Comparison of ENCODE assay signal across 1 cellular context in the genomic region with DNA sequence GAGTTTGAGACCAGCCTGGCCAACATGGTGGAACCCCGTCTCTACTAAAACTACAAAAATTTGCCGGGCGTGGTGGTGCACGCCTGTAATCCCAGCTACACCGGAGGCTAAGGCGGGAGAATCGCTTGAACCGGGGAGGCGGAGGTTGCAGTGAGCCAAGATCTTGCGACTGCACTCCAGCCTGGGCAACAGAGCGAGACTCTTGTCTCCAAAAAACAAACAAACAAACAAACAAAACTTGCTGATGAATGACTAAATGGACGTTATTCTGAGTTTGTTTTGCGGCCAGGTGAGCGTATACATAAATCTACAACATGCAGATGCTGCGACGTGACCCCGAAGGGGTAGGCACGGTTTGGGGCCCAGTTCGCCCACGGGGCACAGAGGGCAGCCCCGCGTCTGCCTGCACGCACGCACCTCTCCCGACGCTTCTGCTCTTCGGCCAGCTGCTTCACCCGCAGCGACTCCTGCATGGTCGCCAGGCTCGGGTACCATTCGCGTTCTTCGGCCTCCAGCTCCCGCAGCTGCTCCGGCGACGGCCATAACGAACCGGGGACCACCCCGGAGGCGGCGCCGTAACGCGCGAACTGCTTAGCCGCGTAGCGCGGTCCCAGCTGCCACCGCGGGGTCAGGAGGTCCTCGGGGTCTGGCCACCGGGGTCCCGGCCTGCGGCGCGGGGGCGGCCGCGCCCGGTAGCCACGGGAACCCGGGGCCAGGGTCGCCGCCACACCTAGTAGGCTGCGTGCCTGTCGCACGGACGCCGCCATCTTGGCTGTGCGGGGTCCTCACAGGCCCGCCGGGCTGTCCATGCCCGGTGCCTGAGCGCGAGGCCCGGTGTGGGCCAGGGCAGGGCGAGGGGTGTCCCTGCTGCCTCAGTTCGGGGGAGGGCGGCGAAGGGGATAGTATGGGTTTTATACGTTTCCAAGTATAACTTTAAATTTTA.
TF ChIP-seq lines count a peak whose summit lies in the region.

A gene (minus strand): TSS at position 778 of the 943 bp plus-strand sequence. CDS start 11 bp downstream, at position 767.

TF ChIP-seq in H1, 55 proteins besides CTCF, POLR2A, EP300 and RAD21:
- TF ChIP-seq KDM4A (IDR thresholded peaks at IDR 0.05; ENCODE audit: low read depth, low read length, severe bottlenecking) (peak; percentile 73), BCL11A (IDR thresholded peaks at IDR 0.05; ENCODE audit: low read depth in 2 of 2, low read length in 2 of 2) (no peak), CTBP2 (IDR thresholded peaks at IDR 0.05; ENCODE audit: borderline replicate concordance, insufficient read depth, insufficient read length, low read length) (no peak), HDAC2 (IDR thresholded peaks at IDR 0.05; ENCODE audit: borderline replicate concordance in 1 of 2, low read depth in 2 of 2, low read length in 2 of 2) (no peak; a peak in 1 of 4 replicates), RFX5 (IDR thresholded peaks at IDR 0.05; ENCODE audit: borderline replicate concordance, low read depth, low read length) (no peak), SIRT6 (IDR thresholded peaks at IDR 0.05; ENCODE audit: low read length) (no peak), SP4 (IDR thresholded peaks at IDR 0.05; ENCODE audit: low read length) (peak; percentile 96), TAF1 (IDR thresholded peaks at IDR 0.05; ENCODE audit: low read depth, low read length) (peak; percentile 99), NANOG (IDR thresholded peaks at IDR 0.05; ENCODE audit: insufficient read depth, low read depth, low read length, poor library complexity, severe bottlenecking) (no peak), HDAC6 (IDR thresholded peaks at IDR 0.05; ENCODE audit: low read depth, low read length) (no peak), ASH2L (IDR thresholded peaks at IDR 0.05; ENCODE audit: low read length) (peak; percentile 67), KDM1A (IDR thresholded peaks at IDR 0.05; ENCODE audit: borderline replicate concordance, low read length) (no peak), SP1 (IDR thresholded peaks at IDR 0.05; ENCODE audit: low read depth, low read length) (no peak), KDM5A (IDR thresholded peaks at IDR 0.05; ENCODE audit: low read length) (peak; percentile 88), SRF (IDR thresholded peaks at IDR 0.05; ENCODE audit: low read depth, low read length) (no peak), MAFK (IDR thresholded peaks at IDR 0.05; ENCODE audit: low read depth, low read length) (no peak), SAP30 (IDR thresholded peaks at IDR 0.05; ENCODE audit: insufficient read depth, insufficient replicate concordance, low read length) (no peak), NRF1 (IDR thresholded peaks at IDR 0.05; ENCODE audit: low read depth, low read length) (no peak), EGR1 (IDR thresholded peaks at IDR 0.05; ENCODE audit: borderline replicate concordance, low read depth, low read length) (no peak), POLR2AphosphoS5 (IDR thresholded peaks at IDR 0.05; ENCODE audit: low read depth, low read length) (peak; percentile 98), TBP (IDR thresholded peaks at IDR 0.05; ENCODE audit: low read depth, low read length) (peak; percentile 91), RNF2 (IDR thresholded peaks at IDR 0.05; ENCODE audit: borderline replicate concordance, low read depth, low read length, missing control alignments, poor library complexity, severe bottlenecking) (no peak), TAF7 (optimal IDR thresholded peaks at IDR 0.05; ENCODE audit: borderline replicate concordance, low read depth, low read length) (peak; percentile 93), GTF2F1 (IDR thresholded peaks at IDR 0.05; ENCODE audit: borderline replicate concordance, low read depth, low read length) (no peak), PHF8 (conservative IDR thresholded peaks at IDR 0.05; ENCODE audit: low read depth, low read length) (peak; percentile 98), POU5F1 (IDR thresholded peaks at IDR 0.05; ENCODE audit: low read depth, low read length) (no peak), TCF12 (IDR thresholded peaks at IDR 0.05; ENCODE audit: low read depth, low read length) (no peak), RBBP5 (IDR thresholded peaks at IDR 0.05; ENCODE audit: borderline replicate concordance, low read depth, low read length) (peak; percentile 75; the same call in 1 of the 2 replicates), ZNF274 (IDR thresholded peaks at IDR 0.05; ENCODE audit: borderline replicate concordance, extremely low read depth, low read length) (no peak), GABPA (IDR thresholded peaks at IDR 0.05; ENCODE audit: borderline replicate concordance, insufficient read depth, low read length) (no peak), SIX5 (IDR thresholded peaks at IDR 0.05; ENCODE audit: low read depth, low read length) (no peak), CHD2 (IDR thresholded peaks at IDR 0.05; ENCODE audit: low read length) (no peak), JUND (IDR thresholded peaks at IDR 0.05; ENCODE audit: low read length) (0 out of 2 replicates have a peak, but pooled peaks have one; percentile 7), YY1 (IDR thresholded peaks at IDR 0.05; ENCODE audit: low read depth, low read length) (peak; percentile 98), SIN3A (conservative IDR thresholded peaks at IDR 0.05 in 1 of 2, IDR thresholded peaks at IDR 0.05 in 1 of 2; ENCODE audit: low read depth in 1 of 2, low read length in 2 of 2) (no peak; a peak in 2 of 4 replicates), RXRA (IDR thresholded peaks at IDR 0.05; ENCODE audit: insufficient read depth, low read depth, low read length) (no peak), TEAD4 (IDR thresholded peaks at IDR 0.05; ENCODE audit: low read depth, low read length) (no peak), CHD1 (IDR thresholded peaks at IDR 0.05; ENCODE audit: low read depth, low read length) (no peak), BACH1 (IDR thresholded peaks at IDR 0.05; ENCODE audit: low read length) (no peak), BRCA1 (IDR thresholded peaks at IDR 0.05; ENCODE audit: low read depth, low read length) (no peak), JUN (IDR thresholded peaks at IDR 0.05; ENCODE audit: low read depth, low read length) (no peak), SP2 (IDR thresholded peaks at IDR 0.05; ENCODE audit: low read length) (no peak)
- TF ChIP-seq, protein P1, sequence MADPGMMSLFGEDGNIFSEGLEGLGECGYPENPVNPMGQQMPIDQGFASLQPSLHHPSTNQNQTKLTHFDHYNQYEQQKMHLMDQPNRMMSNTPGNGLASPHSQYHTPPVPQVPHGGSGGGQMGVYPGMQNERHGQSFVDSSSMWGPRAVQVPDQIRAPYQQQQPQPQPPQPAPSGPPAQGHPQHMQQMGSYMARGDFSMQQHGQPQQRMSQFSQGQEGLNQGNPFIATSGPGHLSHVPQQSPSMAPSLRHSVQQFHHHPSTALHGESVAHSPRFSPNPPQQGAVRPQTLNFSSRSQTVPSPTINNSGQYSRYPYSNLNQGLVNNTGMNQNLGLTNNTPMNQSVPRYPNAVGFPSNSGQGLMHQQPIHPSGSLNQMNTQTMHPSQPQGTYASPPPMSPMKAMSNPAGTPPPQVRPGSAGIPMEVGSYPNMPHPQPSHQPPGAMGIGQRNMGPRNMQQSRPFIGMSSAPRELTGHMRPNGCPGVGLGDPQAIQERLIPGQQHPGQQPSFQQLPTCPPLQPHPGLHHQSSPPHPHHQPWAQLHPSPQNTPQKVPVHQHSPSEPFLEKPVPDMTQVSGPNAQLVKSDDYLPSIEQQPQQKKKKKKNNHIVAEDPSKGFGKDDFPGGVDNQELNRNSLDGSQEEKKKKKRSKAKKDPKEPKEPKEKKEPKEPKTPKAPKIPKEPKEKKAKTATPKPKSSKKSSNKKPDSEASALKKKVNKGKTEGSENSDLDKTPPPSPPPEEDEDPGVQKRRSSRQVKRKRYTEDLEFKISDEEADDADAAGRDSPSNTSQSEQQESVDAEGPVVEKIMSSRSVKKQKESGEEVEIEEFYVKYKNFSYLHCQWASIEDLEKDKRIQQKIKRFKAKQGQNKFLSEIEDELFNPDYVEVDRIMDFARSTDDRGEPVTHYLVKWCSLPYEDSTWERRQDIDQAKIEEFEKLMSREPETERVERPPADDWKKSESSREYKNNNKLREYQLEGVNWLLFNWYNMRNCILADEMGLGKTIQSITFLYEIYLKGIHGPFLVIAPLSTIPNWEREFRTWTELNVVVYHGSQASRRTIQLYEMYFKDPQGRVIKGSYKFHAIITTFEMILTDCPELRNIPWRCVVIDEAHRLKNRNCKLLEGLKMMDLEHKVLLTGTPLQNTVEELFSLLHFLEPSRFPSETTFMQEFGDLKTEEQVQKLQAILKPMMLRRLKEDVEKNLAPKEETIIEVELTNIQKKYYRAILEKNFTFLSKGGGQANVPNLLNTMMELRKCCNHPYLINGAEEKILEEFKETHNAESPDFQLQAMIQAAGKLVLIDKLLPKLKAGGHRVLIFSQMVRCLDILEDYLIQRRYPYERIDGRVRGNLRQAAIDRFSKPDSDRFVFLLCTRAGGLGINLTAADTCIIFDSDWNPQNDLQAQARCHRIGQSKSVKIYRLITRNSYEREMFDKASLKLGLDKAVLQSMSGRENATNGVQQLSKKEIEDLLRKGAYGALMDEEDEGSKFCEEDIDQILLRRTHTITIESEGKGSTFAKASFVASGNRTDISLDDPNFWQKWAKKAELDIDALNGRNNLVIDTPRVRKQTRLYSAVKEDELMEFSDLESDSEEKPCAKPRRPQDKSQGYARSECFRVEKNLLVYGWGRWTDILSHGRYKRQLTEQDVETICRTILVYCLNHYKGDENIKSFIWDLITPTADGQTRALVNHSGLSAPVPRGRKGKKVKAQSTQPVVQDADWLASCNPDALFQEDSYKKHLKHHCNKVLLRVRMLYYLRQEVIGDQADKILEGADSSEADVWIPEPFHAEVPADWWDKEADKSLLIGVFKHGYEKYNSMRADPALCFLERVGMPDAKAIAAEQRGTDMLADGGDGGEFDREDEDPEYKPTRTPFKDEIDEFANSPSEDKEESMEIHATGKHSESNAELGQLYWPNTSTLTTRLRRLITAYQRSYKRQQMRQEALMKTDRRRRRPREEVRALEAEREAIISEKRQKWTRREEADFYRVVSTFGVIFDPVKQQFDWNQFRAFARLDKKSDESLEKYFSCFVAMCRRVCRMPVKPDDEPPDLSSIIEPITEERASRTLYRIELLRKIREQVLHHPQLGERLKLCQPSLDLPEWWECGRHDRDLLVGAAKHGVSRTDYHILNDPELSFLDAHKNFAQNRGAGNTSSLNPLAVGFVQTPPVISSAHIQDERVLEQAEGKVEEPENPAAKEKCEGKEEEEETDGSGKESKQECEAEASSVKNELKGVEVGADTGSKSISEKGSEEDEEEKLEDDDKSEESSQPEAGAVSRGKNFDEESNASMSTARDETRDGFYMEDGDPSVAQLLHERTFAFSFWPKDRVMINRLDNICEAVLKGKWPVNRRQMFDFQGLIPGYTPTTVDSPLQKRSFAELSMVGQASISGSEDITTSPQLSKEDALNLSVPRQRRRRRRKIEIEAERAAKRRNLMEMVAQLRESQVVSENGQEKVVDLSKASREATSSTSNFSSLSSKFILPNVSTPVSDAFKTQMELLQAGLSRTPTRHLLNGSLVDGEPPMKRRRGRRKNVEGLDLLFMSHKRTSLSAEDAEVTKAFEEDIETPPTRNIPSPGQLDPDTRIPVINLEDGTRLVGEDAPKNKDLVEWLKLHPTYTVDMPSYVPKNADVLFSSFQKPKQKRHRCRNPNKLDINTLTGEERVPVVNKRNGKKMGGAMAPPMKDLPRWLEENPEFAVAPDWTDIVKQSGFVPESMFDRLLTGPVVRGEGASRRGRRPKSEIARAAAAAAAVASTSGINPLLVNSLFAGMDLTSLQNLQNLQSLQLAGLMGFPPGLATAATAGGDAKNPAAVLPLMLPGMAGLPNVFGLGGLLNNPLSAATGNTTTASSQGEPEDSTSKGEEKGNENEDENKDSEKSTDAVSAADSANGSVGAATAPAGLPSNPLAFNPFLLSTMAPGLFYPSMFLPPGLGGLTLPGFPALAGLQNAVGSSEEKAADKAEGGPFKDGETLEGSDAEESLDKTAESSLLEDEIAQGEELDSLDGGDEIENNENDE (IDR thresholded peaks at IDR 0.05; ENCODE audit: insufficient replicate concordance, low read length), result no peak
- TF ChIP-seq, protein P2, sequence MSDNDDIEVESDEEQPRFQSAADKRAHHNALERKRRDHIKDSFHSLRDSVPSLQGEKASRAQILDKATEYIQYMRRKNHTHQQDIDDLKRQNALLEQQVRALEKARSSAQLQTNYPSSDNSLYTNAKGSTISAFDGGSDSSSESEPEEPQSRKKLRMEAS (IDR thresholded peaks at IDR 0.05), result peak; percentile 71; the same call in 1 of the 2 replicates
- TF ChIP-seq, protein P3, sequence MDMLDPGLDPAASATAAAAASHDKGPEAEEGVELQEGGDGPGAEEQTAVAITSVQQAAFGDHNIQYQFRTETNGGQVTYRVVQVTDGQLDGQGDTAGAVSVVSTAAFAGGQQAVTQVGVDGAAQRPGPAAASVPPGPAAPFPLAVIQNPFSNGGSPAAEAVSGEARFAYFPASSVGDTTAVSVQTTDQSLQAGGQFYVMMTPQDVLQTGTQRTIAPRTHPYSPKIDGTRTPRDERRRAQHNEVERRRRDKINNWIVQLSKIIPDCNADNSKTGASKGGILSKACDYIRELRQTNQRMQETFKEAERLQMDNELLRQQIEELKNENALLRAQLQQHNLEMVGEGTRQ (IDR thresholded peaks at IDR 0.05; ENCODE audit: low read length), result no peak
- TF ChIP-seq, protein P4, sequence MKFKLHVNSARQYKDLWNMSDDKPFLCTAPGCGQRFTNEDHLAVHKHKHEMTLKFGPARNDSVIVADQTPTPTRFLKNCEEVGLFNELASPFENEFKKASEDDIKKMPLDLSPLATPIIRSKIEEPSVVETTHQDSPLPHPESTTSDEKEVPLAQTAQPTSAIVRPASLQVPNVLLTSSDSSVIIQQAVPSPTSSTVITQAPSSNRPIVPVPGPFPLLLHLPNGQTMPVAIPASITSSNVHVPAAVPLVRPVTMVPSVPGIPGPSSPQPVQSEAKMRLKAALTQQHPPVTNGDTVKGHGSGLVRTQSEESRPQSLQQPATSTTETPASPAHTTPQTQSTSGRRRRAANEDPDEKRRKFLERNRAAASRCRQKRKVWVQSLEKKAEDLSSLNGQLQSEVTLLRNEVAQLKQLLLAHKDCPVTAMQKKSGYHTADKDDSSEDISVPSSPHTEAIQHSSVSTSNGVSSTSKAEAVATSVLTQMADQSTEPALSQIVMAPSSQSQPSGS (IDR thresholded peaks at IDR 0.05; ENCODE audit: low read length), result no peak
